Comparison of ENCODE assay signal across 21 cellular contexts in the genomic region with DNA sequence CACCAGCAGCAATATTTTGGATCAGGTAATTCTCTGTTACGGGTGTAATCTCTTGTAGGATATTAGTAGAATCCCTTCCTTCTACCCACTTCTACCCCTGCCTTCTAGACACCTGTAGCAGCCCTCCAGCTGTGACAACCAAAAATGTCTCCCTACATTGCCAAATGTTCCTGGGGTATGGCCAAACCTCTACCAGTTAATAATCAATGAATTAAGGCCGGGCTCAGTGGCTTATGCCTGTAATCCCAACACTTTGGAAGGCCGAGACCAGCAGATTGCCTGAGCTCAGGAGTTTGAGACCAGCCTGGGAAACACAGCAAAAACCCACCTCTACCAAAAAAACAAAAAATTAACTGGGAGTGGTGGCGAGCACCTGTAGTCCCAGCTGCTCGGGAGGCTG. TPM values are rescaled to one million over a fixed set of nuclear protein-coding genes. Genes with fewer than 3 reads are reported as not detected.
DNase-seq lines count a peak whose midpoint lies in the region; ATAC-seq, FAIRE-seq and TF ChIP-seq lines count a peak whose summit lies in the region.
"Had no signal": no experiment of that assay in that cellular context is flagged by ENCODE, and none has a peak within 500 bp of the region (broad histone marks: within the 10 kb centered on the region; RNA-seq: fewer than 3 reads in every experiment).

No MANE protein-coding gene starts in this region.

- POLR2A ChIA-PET in HepG2 (lab: Yijun Ruan, JAX): no interaction called here

- no peak for ATAC-seq in HepG2
- peak; percentile 74 to 89 (median 83) for ATAC-seq in right lobe of liver
- ATAC-seq in GM19455 (IDR thresholded peaks at IDR 0.05; ENCODE audit: unreplicated experiment): no peak
- ATAC-seq: GM12878 had no signal

- FAIRE-seq in HepG2 (lab: Jason Lieb, UNC): no peak
- FAIRE-seq: A204.1, GM12878, GM19239, H54 had no signal

- no peak for DNase-seq in HepG2 (ENCODE audit: low spot score)
- no peak for DNase-seq in right lobe of liver
- DNase-seq in DMS53 treated with DMSO at 0.1 percent for 48 hours (lab: John Stamatoyannopoulos, UW; ENCODE audit: unreplicated experiment): no peak
- no peak for DNase-seq in NCI-H345 (lab: John Stamatoyannopoulos, UW)
- DNase-seq: Caco-2; CD4-positive, alpha-beta memory T cell; DMS153; DMS79; EL; GDM1; GOT3; HFFc6 had no signal

- H3K9ac ChIP-seq in liver (ENCODE audit: low read depth in 1 of 2, low read length in 2 of 2) (no peak overlapping the region), HepG2 (ENCODE audit: insufficient read depth, low read depth, low read length) (no peak overlapping the region), parathyroid adenoma (no peak overlapping the region)
- H3K9ac ChIP-seq: BLaER1 had no signal

- CTCF ChIA-PET in HepG2 (lab: Yijun Ruan, JAX; ENCODE audit: low intra/inter-chr PET ratio, low total read pairs): no interaction called here

- H2AFZ ChIP-seq in HepG2 (ENCODE audit: low read length) (no peak overlapping the region), parathyroid adenoma (peak overlapping the region; percentile 42)

- intact Hi-C loops in HepG2 (cut with micrococcal nuclease; ENCODE audit: unreplicated experiment) (no loop called here), right lobe of liver (cut with DNase I) (no loop called here)

- no peak overlapping the region for H3K4me3 ChIP-seq in liver (ENCODE audit: low read depth in 1 of 3, low read length in 3 of 3)
- H3K4me3 ChIP-seq in HepG2 (replicated peaks in 1 of 3; ENCODE audit: insufficient read depth in 1 of 3, low read depth in 2 of 3, low read length in 3 of 3): no peak overlapping the region
- no peak overlapping the region for H3K4me3 ChIP-seq in right lobe of liver
- no peak overlapping the region for H3K4me3 ChIP-seq in parathyroid adenoma (ENCODE audit: low read depth, low read length)
- H3K4me3 ChIP-seq: BLaER1, GM12878, HAP-1 had no signal

- H3K4me1 ChIP-seq in liver (ENCODE audit: control insufficient read depth in 4 of 4, insufficient read depth in 4 of 4, low read length in 3 of 4) (peaks cover 11 to 26% (median 11%) of the 10 kb centered on the region in 4 donors), HepG2 (ENCODE audit: insufficient read depth, low read length) (no peaks in the 10 kb centered on the region), right lobe of liver (peaks cover 0 to 28% (median 7%) of the 10 kb centered on the region in 4 donors), parathyroid adenoma (peaks cover 6% of the 10 kb centered on the region)
- H3K4me1 ChIP-seq: HAP-1 had no signal

- H3K9me3 ChIP-seq in liver (ENCODE audit: control insufficient read depth in 4 of 4, low read length in 3 of 4): no peaks in the 10 kb centered on the region
- H3K9me3 ChIP-seq in HepG2 (ENCODE audit: low read length): no peaks in the 10 kb centered on the region
- H3K9me3 ChIP-seq in right lobe of liver: no peaks in the 10 kb centered on the region
- H3K9me3 ChIP-seq in parathyroid adenoma (ENCODE audit: control insufficient read depth, low read length): no peaks in the 10 kb centered on the region
- H3K9me3 ChIP-seq: BLaER1, Caco-2, HAP-1 had no signal

- H3K79me2 ChIP-seq in HepG2 (ENCODE audit: insufficient read depth, low read length): no peaks in the 10 kb centered on the region
- H3K79me2 ChIP-seq in parathyroid adenoma: peaks cover 3% of the 10 kb centered on the region

- TF ChIP-seq RAD21 in liver (IDR thresholded peaks at IDR 0.05) (peak; percentile 6 to 52), HepG2 (CRISPR knock-in tag; IDR thresholded peaks at IDR 0.05) (no peak)

- TF ChIP-seq CTCF in liver (IDR thresholded peaks at IDR 0.05; ENCODE audit: low read depth, low read length, missing input control) (no peak), HepG2 (CRISPR knock-in tag; IDR thresholded peaks at IDR 0.05) (no peak), right lobe of liver (IDR thresholded peaks at IDR 0.05) (no peak), parathyroid adenoma (IDR thresholded peaks at IDR 0.05) (no peak)

- in situ Hi-C loops in HepG2 (cut with HindIII; ENCODE audit: extremely low pct_ligation_motif_present, low pct_unique_long_range_greater_than_20kb): no loop called here

- BruUV-seq in HepG2 (replicated peaks; lab: Mats Ljungman, UMichigan): no TSS peak

- TF ChIP-seq POLR2A in HepG2 (IDR thresholded peaks at IDR 0.05; ENCODE audit: insufficient read depth in 1 of 2, low read depth in 2 of 2, low read length in 2 of 2) (no peak), right lobe of liver (IDR thresholded peaks at IDR 0.05) (no peak)

- no peak overlapping the region for H3K4me2 ChIP-seq in HepG2 (ENCODE audit: low read depth, low read length)
- H3K4me2 ChIP-seq in parathyroid adenoma (ENCODE audit: low read length): no peak overlapping the region
- H3K4me2 ChIP-seq: BLaER1 had no signal

- H3K27me3 ChIP-seq in liver (ENCODE audit: control insufficient read depth in 4 of 4, insufficient read depth in 4 of 4, low read length in 3 of 4): no peaks in the 10 kb centered on the region
- H3K27me3 ChIP-seq in HepG2 (ENCODE audit: control insufficient read depth in 1 of 2, insufficient read depth in 2 of 2, low read length in 2 of 2): peaks cover 0 to under 1% of the 10 kb centered on the region in 2 experiments; a peak in 2 of 5 replicates
- H3K27me3 ChIP-seq in right lobe of liver: no peaks in the 10 kb centered on the region
- no peaks in the 10 kb centered on the region for H3K27me3 ChIP-seq in parathyroid adenoma (ENCODE audit: control insufficient read depth, insufficient read depth, low read length)
- H3K27me3 ChIP-seq: BLaER1 had no signal

- no peaks in the 10 kb centered on the region for H4K20me1 ChIP-seq in HepG2 (ENCODE audit: insufficient read depth, low read length)
- H4K20me1 ChIP-seq: BLaER1 had no signal

- H3K27ac ChIP-seq in liver (ENCODE audit: low read depth in 1 of 2, low read length in 2 of 2) (no peak overlapping the region), HepG2 (ENCODE audit: extremely low read length, insufficient read depth, low read length) (no peak overlapping the region), right lobe of liver (no peak overlapping the region), parathyroid adenoma (no peak overlapping the region)
- H3K27ac ChIP-seq: BLaER1 had no signal

- TF ChIP-seq EP300 in HepG2 (IDR thresholded peaks at IDR 0.05; ENCODE audit: low read depth in 2 of 2, low read length in 2 of 2) (no peak), HepG2 (CRISPR knock-in tag; IDR thresholded peaks at IDR 0.05; ENCODE audit: borderline replicate concordance) (no peak)

- H3K36me3 ChIP-seq in liver (ENCODE audit: control insufficient read depth in 4 of 4, insufficient read depth in 3 of 4, low read depth in 1 of 4, low read length in 3 of 4): no peaks in the 10 kb centered on the region
- H3K36me3 ChIP-seq in HepG2 (replicated peaks in 1 of 2; ENCODE audit: control insufficient read depth in 1 of 2, insufficient read depth in 2 of 2, low read length in 2 of 2): no peaks in the 10 kb centered on the region
- H3K36me3 ChIP-seq in right lobe of liver: no peaks in the 10 kb centered on the region
- H3K36me3 ChIP-seq in parathyroid adenoma (ENCODE audit: control insufficient read depth, insufficient read depth, low read length): no peaks in the 10 kb centered on the region
- H3K36me3 ChIP-seq: HAP-1 had no signal

- 64% methylated on average over 5 of the region's 5 CpGs for WGBS in liver
- WGBS in HepG2 (ENCODE audit: low lambda C conversion rate): 26% methylated on average over 5 of the region's 5 CpGs
- WGBS in right lobe of liver (ENCODE audit: insufficient coverage, low coverage, low lambda C conversion rate, missing lambda C conversion rate): 78% methylated on average over 4 of the region's 5 CpGs

TF ChIP-seq in liver, 16 proteins besides CTCF, POLR2A, EP300 and RAD21 (continues in another document):
- TF ChIP-seq HNF4G (IDR thresholded peaks at IDR 0.05) (no peak), TAF1 (conservative IDR thresholded peaks at IDR 0.05) (no peak), FOXA1 (IDR thresholded peaks at IDR 0.05) (no peak), HNF4A (conservative IDR thresholded peaks at IDR 0.05) (peak in 1 of 2 donors; percentile 15)

TF ChIP-seq in HepG2, 621 proteins besides CTCF, POLR2A, EP300 and RAD21:
- no peak for TF ChIP-seq ZNF205 (CRISPR knock-in tag; IDR thresholded peaks at IDR 0.05)

RNA-seq across cellular contexts. Expression of a gene that starts 9.9 kb away (rescaled TPM):
- total RNA-seq in liver (1 to 10 TPM; 3.2 to 4.3 TPM), HepG2 (2016; rRNA removed; fragmentation: Illumina TruSeq; extraction: Trizol) (0.13 TPM in 1 of 2 replicates, not detected in the other), right lobe of liver (1 to 10 TPM; 2.6 to 7.8 (median 5.0) TPM)
- polyA plus RNA-seq in liver (1 to 10 TPM; 1.3 to 2.2 TPM), HepG2 (2011; rRNA removed) (0.04 and 0.05 TPM in 2 replicates)
- under 0.01 TPM in 1 of 2 replicates, not detected in the other for total RNA-seq in HepG2 (2016; cell fraction: cytosol; rRNA removed; fragmentation: Illumina TruSeq; extraction: Trizol; ENCODE audit: low read depth)
- 0.09 TPM in 1 of 2 replicates, not detected in the other for total RNA-seq in HepG2 (2016; cell fraction: insoluble cytoplasmic fraction; rRNA removed; fragmentation: Illumina TruSeq; extraction: Trizol)
- total RNA-seq in HepG2 (2016; cell fraction: membrane; rRNA removed; fragmentation: Illumina TruSeq; extraction: Trizol): not detected in 2 replicates
- total RNA-seq in HepG2 (2016; cell fraction: nucleus; rRNA removed; fragmentation: Illumina TruSeq; extraction: Trizol): not detected in 2 replicates
- 0.07 and 0.08 TPM in 2 replicates for polyA plus RNA-seq in HepG2 (2011; cell fraction: cytosol; rRNA removed)
- 0.07 and 0.08 TPM in 2 replicates for polyA plus RNA-seq in HepG2 (2011; cell fraction: nucleus; rRNA removed)
- polyA plus RNA-seq in HepG2 (2012): 0.25 and 0.36 TPM in 2 replicates
- not detected in 2 replicates for polyA plus RNA-seq in HepG2 (2016; cell fraction: cytosol; fragmentation: Illumina TruSeq; extraction: Trizol; ENCODE audit: low read depth)
- 0.04 TPM in 1 of 2 replicates, not detected in the other for polyA plus RNA-seq in HepG2 (2016; cell fraction: insoluble cytoplasmic fraction; fragmentation: Illumina TruSeq; extraction: Trizol; ENCODE audit: low read depth)
- not detected in 2 replicates for polyA plus RNA-seq in HepG2 (2016; cell fraction: membrane; fragmentation: Illumina TruSeq; extraction: Trizol; ENCODE audit: low read depth)
- not detected in 2 replicates for polyA plus RNA-seq in HepG2 (2016; cell fraction: nucleus; fragmentation: Illumina TruSeq; extraction: Trizol; ENCODE audit: insufficient read depth, low read depth)
- 0.04 and 2.7 TPM in 2 replicates for polyA minus RNA-seq in HepG2 (2011; rRNA and poly(A)+ RNA removed; ENCODE audit: low replicate concordance)
- polyA minus RNA-seq in HepG2 (2011; cell fraction: cytosol; rRNA and poly(A)+ RNA removed): 0.30 TPM in 1 of 2 replicates, not detected in the other
- 0.50 and 0.52 TPM in 2 replicates for polyA minus RNA-seq in HepG2 (2011; cell fraction: nucleus; rRNA and poly(A)+ RNA removed)

Comparison
In these comparisons a context has a peak if more than half of its experiments do, and no peak if none do; other contexts are left out.
1. ATAC-seq: peak in right lobe of liver (4 of 4); none in HepG2 (single experiment) and GM19455 (single experiment).